In the genomic region with DNA sequence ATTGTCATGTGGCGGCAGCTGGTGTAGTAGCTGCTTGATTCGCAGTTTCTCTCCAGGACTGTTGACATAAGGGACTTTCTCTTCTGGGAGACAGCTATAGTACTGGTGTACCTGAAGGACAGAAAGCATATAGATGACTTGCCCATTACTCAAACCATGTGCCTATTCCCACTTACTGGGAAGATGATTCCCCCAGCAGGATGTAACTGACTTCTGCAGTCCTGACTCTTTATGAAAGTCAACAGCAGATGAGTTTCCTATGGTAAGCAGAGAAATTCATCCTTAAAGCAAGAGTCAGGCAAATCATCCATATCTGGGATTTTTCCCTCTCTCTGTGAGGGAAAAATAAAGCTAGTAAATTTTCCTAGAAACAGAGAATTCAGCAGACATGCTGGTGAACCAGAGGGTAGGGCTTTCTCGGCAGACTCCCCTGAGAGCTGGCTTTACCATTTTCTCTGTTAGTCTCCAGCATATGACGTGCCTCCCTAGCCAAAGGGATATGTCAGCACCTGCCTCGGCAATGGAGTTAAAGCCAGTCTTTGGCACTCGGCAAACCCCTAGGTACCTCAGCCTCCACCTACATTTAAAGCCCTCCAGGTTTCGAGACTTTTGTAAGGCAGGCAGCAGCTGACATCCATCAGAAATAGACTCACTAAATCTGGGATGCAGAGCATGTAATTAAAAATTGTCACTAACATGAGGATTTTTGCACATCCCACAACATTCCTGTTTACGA, we compare ENCODE assay signal across 14 cellular contexts.
DNase-seq lines count a peak whose midpoint lies in the region; ATAC-seq and TF ChIP-seq lines count a peak whose summit lies in the region.
"Had no signal": no experiment of that assay in that cellular context is flagged by ENCODE, and none has a peak within 500 bp of the region (broad histone marks: within the 10 kb centered on the region; RNA-seq: fewer than 3 reads in every experiment).

No MANE protein-coding gene starts in this region.

- H3K4me3 ChIP-seq in AG04450 (ENCODE audit: low read depth, low read length) (no peak overlapping the region), RWPE2 (ENCODE audit: severe bottlenecking) (no peak overlapping the region), body of pancreas (no peak overlapping the region)

- POLR2A ChIA-PET in AG04450 (lab: Yijun Ruan, JAX) = interaction anchor here (0.7 kb wide), 2 partner anchors 31 to 43 kb away, joined by 3 to 9 read pairs; no protein-coding TSS in a partner anchor

- TF ChIP-seq POLR2A in body of pancreas (IDR thresholded peaks at IDR 0.05) = no peak

- H3K27me3 ChIP-seq in AG04450 (ENCODE audit: control insufficient read depth, insufficient read depth, low read length) (no peaks in the 10 kb centered on the region), RWPE2 (ENCODE audit: insufficient read depth, poor library complexity, severe bottlenecking) (no peaks in the 10 kb centered on the region), body of pancreas (no peaks in the 10 kb centered on the region)

- H3K4me1 ChIP-seq in RWPE2 (ENCODE audit: insufficient read depth, poor library complexity, severe bottlenecking) (peaks cover 45% of the 10 kb centered on the region), body of pancreas (peaks cover 5% of the 10 kb centered on the region)

- TF ChIP-seq CTCF in AG04450 (IDR thresholded peaks at IDR 0.05; ENCODE audit: low read depth, low read length) = no peak
- no peak for TF ChIP-seq CTCF in RWPE2 (IDR thresholded peaks at IDR 0.05; ENCODE audit: poor library complexity, severe bottlenecking)
- TF ChIP-seq CTCF in body of pancreas (IDR thresholded peaks at IDR 0.05) = no peak

- peak; percentile 11 for ATAC-seq in GM21619 (IDR thresholded peaks at IDR 0.05; ENCODE audit: unreplicated experiment)
- peak; percentile 24; the same call in 1 of the 3 replicates for ATAC-seq in RWPE2 (ENCODE audit: low read depth)
- no peak for ATAC-seq in body of pancreas

- DNase-seq in AG04450 (ENCODE audit: low read depth, low spot score) = no peak
- DNase-seq in RWPE2 (ENCODE audit: low spot score) = no peak
- peak; percentile 18 for DNase-seq in kidney tubule cell (ENCODE audit: low spot score)
- DNase-seq in HPDE6-E6E7 (ENCODE audit: extremely low spot score) = no peak
- no peak for DNase-seq in body of pancreas
- no peak for DNase-seq in middle frontal gyrus (ENCODE audit: extremely low spot score, low spot score)
- no peak for DNase-seq in NK-92 (lab: John Stamatoyannopoulos, UW; ENCODE audit: unreplicated experiment)
- DNase-seq: activated CD4-positive, alpha-beta T cell treated with anti-CD3 and anti-CD28 coated beads for 48 hours; activated naive CD4-positive, alpha-beta T cell treated with anti-CD3 and anti-CD28 coated beads, Interleukin-2, amount 10 ng/mL, durations not matched to agents 7 days and 5 days; effector memory CD4-positive, alpha-beta T cell; immature natural killer cell; Right ventricle myocardium superior had no signal

- CTCF ChIA-PET in AG04450 (lab: Charles Lee) = interaction anchor here (0.5 to 1.3 kb wide), 4 partner anchors 99 to 322 kb away, joined by 3 to 4 read pairs (median 4); partner anchors contain the start of gene PSMD6

- no peaks in the 10 kb centered on the region for H3K36me3 ChIP-seq in RWPE2 (ENCODE audit: low read depth)
- peaks cover 0 to 2% of the 10 kb centered on the region in 2 donors for H3K36me3 ChIP-seq in body of pancreas (replicated peaks in 1 of 2; ENCODE audit: insufficient read depth in 1 of 2, low read depth in 2 of 2)

- 88 to 91% methylated on average over 8 of the region's 8 CpGs for WGBS in body of pancreas, 2 donors

- intact Hi-C loops in body of pancreas (cut with DNase I) = no loop called here

- H3K9me3 ChIP-seq in AG04450 (ENCODE audit: control insufficient read depth, insufficient read depth, low read length) = no peaks in the 10 kb centered on the region
- H3K9me3 ChIP-seq in RWPE2 (ENCODE audit: severe bottlenecking) = no peaks in the 10 kb centered on the region
- no peaks in the 10 kb centered on the region for H3K9me3 ChIP-seq in body of pancreas

- peak overlapping the region; percentile 87 for H3K27ac ChIP-seq in AG04450 (ENCODE audit: low read depth, low read length)
- H3K27ac ChIP-seq in RWPE2 (ENCODE audit: poor library complexity, severe bottlenecking) = peak overlapping the region; percentile 50
- no peak overlapping the region for H3K27ac ChIP-seq in body of pancreas
- H3K27ac ChIP-seq: HL-60 had no signal

Comparison
In these comparisons a context has a peak if more than half of its experiments do, and no peak if none do; other contexts are left out.
1. H3K27ac ChIP-seq: peak in AG04450 (single experiment) and RWPE2 (single experiment); none in body of pancreas (0 of 4).